10 cellular contexts compared by ENCODE assay signal in the genomic region with DNA sequence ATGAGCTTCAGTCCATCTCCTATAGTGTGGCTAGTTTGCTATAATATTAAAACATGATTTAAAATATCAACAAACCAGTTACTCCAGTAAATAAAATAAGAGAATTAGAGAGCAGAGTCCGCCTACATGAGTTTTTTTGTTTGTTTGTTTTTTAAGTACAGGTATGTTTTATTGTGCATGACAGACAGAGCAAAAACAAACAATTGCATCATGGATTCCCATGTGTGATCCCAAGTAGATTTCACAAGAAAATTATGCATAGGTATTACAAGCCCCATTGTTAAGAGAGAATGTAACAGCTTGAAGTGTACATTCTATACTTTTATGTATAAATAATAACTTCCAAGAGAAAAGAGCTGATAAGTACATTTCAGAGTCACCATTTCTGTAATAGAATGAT. TPM values are rescaled to one million over a fixed set of nuclear protein-coding genes. Genes with fewer than 3 reads are reported as not detected.
"Had no signal": no experiment of that assay in that cellular context is flagged by ENCODE, and none has a peak within 500 bp of the region (broad histone marks: within the 10 kb centered on the region; RNA-seq: fewer than 3 reads in every experiment).

No MANE protein-coding gene starts in this region.

- H3K4me2 ChIP-seq: KMS-11 had no signal

- H3K9ac ChIP-seq: KMS-11 had no signal

- H3K27ac Mint-ChIP-seq: IgD-negative memory B cell had no signal

- H3K36me3 Mint-ChIP-seq: IgD-negative memory B cell had no signal

- ATAC-seq: K562 had no signal

- H3K4me3 ChIP-seq: K562 had no signal

- H3K27ac ChIP-seq: HL-60, KMS-11 had no signal

- FAIRE-seq: HTR-8/SVneo, K562 had no signal

- H3K4me3 Mint-ChIP-seq: IgD-negative memory B cell had no signal

- DNase-seq: IMR-90, KBM-7, KG1 had no signal

RNA-seq across cellular contexts. Expression of gene SULT1C3, which starts 21.0 kb away (rescaled TPM):
- total RNA-seq: HT1080, IMR-90, K562 had no signal
- polyA plus RNA-seq: IgD-negative memory B cell, IMR-90, K562 had no signal

RNA-seq across cellular contexts. Expression of gene SULT1C2, which starts 27.9 kb away (rescaled TPM):
- total RNA-seq: HT-29, IMR-90 had no signal
- polyA plus RNA-seq: IgD-negative memory B cell, K562 had no signal
